ENCODE assay signal across 21 cellular contexts in genomic region chr1:200610846-200611245, GRCh38. TPM values are rescaled to one million over a fixed set of nuclear protein-coding genes. Genes with fewer than 3 reads are reported as not detected.
A peak's percentile ranks its signal among the peaks of the same experiment; 100 is the strongest.
DNase-seq lines count a peak whose midpoint lies in the region; ATAC-seq and TF ChIP-seq lines count a peak whose summit lies in the region.
"Had no signal": no experiment of that assay in that cellular context is flagged by ENCODE, and none has a peak within 500 bp of the region (broad histone marks: within the 10 kb centered on the region; RNA-seq: fewer than 3 reads in every experiment).

No MANE protein-coding gene starts in this region.

- CTCF ChIA-PET in WTC11 (lab: Charles Lee), result no interaction called here

- no peaks in the 10 kb centered on the region for H3K9me3 ChIP-seq in right cardiac atrium (ENCODE audit: control insufficient read depth, low read length)
- H3K9me3 ChIP-seq: ovary, thyroid gland had no signal

- peaks cover 57% of the 10 kb centered on the region for H3K36me3 Mint-ChIP-seq in WTC11
- H3K36me3 Mint-ChIP-seq: stimulated activated effector memory CD8-positive, alpha-beta T cell treated with anti-CD3 and anti-CD28 coated beads, Interleukin-12 subunit alpha, Interleukin-12 subunit beta, amount 100 ng/mL, for 72 hours had no signal

- TF ChIP-seq CTCF in HFF-Myc (IDR thresholded peaks at IDR 0.05; ENCODE audit: low read depth, low read length, missing control alignments) (no peak), WTC11 (IDR thresholded peaks at IDR 0.05) (no peak), foreskin fibroblast (IDR thresholded peaks at IDR 0.05; ENCODE audit: low read depth, low read length) (no peak)

- 68% methylated on average over 2 of the region's 2 CpGs for WGBS in right cardiac atrium

- H3K4me1 Mint-ChIP-seq in WTC11, result no peaks in the 10 kb centered on the region
- H3K4me1 Mint-ChIP-seq: stimulated activated effector memory CD8-positive, alpha-beta T cell treated with anti-CD3 and anti-CD28 coated beads, Interleukin-12 subunit alpha, Interleukin-12 subunit beta, amount 100 ng/mL, for 72 hours had no signal

- no peaks in the 10 kb centered on the region for H3K27me3 ChIP-seq in right cardiac atrium (ENCODE audit: control insufficient read depth, insufficient read depth)
- H3K27me3 ChIP-seq: ovary, thyroid gland had no signal

- H3K4me3 Mint-ChIP-seq in WTC11, result no peak overlapping the region
- H3K4me3 Mint-ChIP-seq: activated CD8-positive, alpha-beta T cell treated with anti-CD3 and anti-CD28 coated beads, Interleukin-2, amount 10 ng/mL, durations not matched to agents 7 days and 5 days; activated naive CD8-positive, alpha-beta T cell treated with anti-CD3 and anti-CD28 coated beads, Interleukin-2, amount 10 ng/mL, durations not matched to agents 7 days and 5 days; stimulated activated effector memory CD8-positive, alpha-beta T cell treated with anti-CD3 and anti-CD28 coated beads, Interleukin-12 subunit alpha, Interleukin-12 subunit beta, amount 100 ng/mL, for 72 hours had no signal

- ATAC-seq in WTC11, result 0 out of 2 replicates have a peak, but pooled peaks have one; percentile 28
- no peak for ATAC-seq in right cardiac atrium
- ATAC-seq: activated CD8-positive, alpha-beta T cell treated with anti-CD3 and anti-CD28 coated beads, Interleukin-2, amount 10 ng/mL, durations not matched to agents 7 days and 5 days; left lobe of liver; Panc1; stimulated activated effector memory CD8-positive, alpha-beta T cell treated with anti-CD3 and anti-CD28 coated beads, Interleukin-12 subunit alpha, Interleukin-12 subunit beta, amount 100 ng/mL, for 72 hours had no signal

- H3K9me3 Mint-ChIP-seq in WTC11, result no peaks in the 10 kb centered on the region
- H3K9me3 Mint-ChIP-seq: activated naive CD8-positive, alpha-beta T cell treated with anti-CD3 and anti-CD28 coated beads, Interleukin-2, amount 10 ng/mL, durations not matched to agents 7 days and 5 days; stimulated activated effector memory CD8-positive, alpha-beta T cell treated with anti-CD3 and anti-CD28 coated beads, Interleukin-12 subunit alpha, Interleukin-12 subunit beta, amount 100 ng/mL, for 72 hours had no signal

- H3K4me3 ChIP-seq in HFF-Myc (replicated peaks; ENCODE audit: low read depth, low read length) (no peak overlapping the region), foreskin fibroblast (ENCODE audit: low read depth in 1 of 2, low read length in 2 of 2) (peak overlapping the region; percentile 12 to 41), right cardiac atrium (ENCODE audit: low read length) (no peak overlapping the region)
- H3K4me3 ChIP-seq: ovary, smooth muscle cell, thyroid gland had no signal

- POLR2A ChIA-PET in WTC11 (lab: Charles Lee), result no interaction called here

- peak; percentile 66 for DNase-seq in AG20443 (ENCODE audit: low spot score)
- DNase-seq in HFF-Myc (ENCODE audit: extremely low read depth, low read depth), result peak; percentile 85
- DNase-seq in WTC11 (ENCODE audit: low spot score), result no peak
- DNase-seq in foreskin fibroblast, result peak; percentile 79 to 87
- no peak for DNase-seq in NCI-H1105 treated with DMSO at 0.1 percent for 48 hours (lab: John Stamatoyannopoulos, UW)
- DNase-seq in activated T-cell treated with anti-CD3 and anti-CD28 coated beads, Interleukin-2, amount 50 U/mL, for 1 hour, result no peak
- DNase-seq in right cardiac atrium, result no peak
- no peak for DNase-seq in kidney tubule cell (ENCODE audit: low spot score)
- DNase-seq: activated CD8-positive, alpha-beta T cell treated with anti-CD3 and anti-CD28 coated beads, Interleukin-2, amount 10 ng/mL, durations not matched to agents 7 days and 5 days; activated naive CD8-positive, alpha-beta T cell treated with anti-CD3 and anti-CD28 coated beads, Interleukin-2, amount 10 ng/mL, durations not matched to agents 7 days and 5 days; C1 segment of cervical spinal cord; foreskin melanocyte; NCI-H146; NCI-H510A treated with DMSO at 0.1 percent for 48 hours; ovary; thyroid gland had no signal

- H3K4me1 ChIP-seq in right cardiac atrium (ENCODE audit: control insufficient read depth, insufficient read depth, low read length), result no peaks in the 10 kb centered on the region
- H3K4me1 ChIP-seq: thyroid gland had no signal

- no peak overlapping the region for H3K27ac ChIP-seq in right cardiac atrium (ENCODE audit: low read length)
- H3K27ac ChIP-seq: ovary, thyroid gland, VCaP had no signal

- H3K27ac Mint-ChIP-seq in WTC11, result no peak overlapping the region
- H3K27ac Mint-ChIP-seq: activated CD8-positive, alpha-beta T cell treated with anti-CD3 and anti-CD28 coated beads, Interleukin-2, amount 10 ng/mL, durations not matched to agents 7 days and 5 days; activated naive CD8-positive, alpha-beta T cell treated with anti-CD3 and anti-CD28 coated beads, Interleukin-2, amount 10 ng/mL, durations not matched to agents 7 days and 5 days; stimulated activated effector memory CD8-positive, alpha-beta T cell treated with anti-CD3 and anti-CD28 coated beads, Interleukin-12 subunit alpha, Interleukin-12 subunit beta, amount 100 ng/mL, for 72 hours had no signal

- intact Hi-C loops in right cardiac atrium (cut with DNase I), result no loop called here

- no peaks in the 10 kb centered on the region for H3K27me3 Mint-ChIP-seq in WTC11 (ENCODE audit: low read depth)
- H3K27me3 Mint-ChIP-seq: activated naive CD8-positive, alpha-beta T cell treated with anti-CD3 and anti-CD28 coated beads, Interleukin-2, amount 10 ng/mL, durations not matched to agents 7 days and 5 days had no signal

TF ChIP-seq in WTC11, 78 proteins besides CTCF, POLR2A, EP300 and RAD21:
- no peak for TF ChIP-seq GTF2I (CRISPR knock-in tag; conservative IDR thresholded peaks at IDR 0.05)
- TF ChIP-seq CREB1 (CRISPR knock-in tag; IDR thresholded peaks at IDR 0.05), result no peak
- TF ChIP-seq ETV6 (CRISPR knock-in tag; IDR thresholded peaks at IDR 0.05), result no peak
- TF ChIP-seq SOX15 (CRISPR knock-in tag; IDR thresholded peaks at IDR 0.05), result no peak
- TF ChIP-seq MXD4 (CRISPR knock-in tag; IDR thresholded peaks at IDR 0.05; ENCODE audit: borderline replicate concordance), result no peak
- no peak for TF ChIP-seq TCF7 (CRISPR knock-in tag; IDR thresholded peaks at IDR 0.05; ENCODE audit: low read depth)
- TF ChIP-seq SMAD4 (CRISPR knock-in tag; IDR thresholded peaks at IDR 0.05), result no peak
- no peak for TF ChIP-seq AFF4 (CRISPR knock-in tag; IDR thresholded peaks at IDR 0.05; ENCODE audit: borderline replicate concordance)
- TF ChIP-seq CBFB (CRISPR knock-in tag; IDR thresholded peaks at IDR 0.05; ENCODE audit: low read depth), result no peak
- no peak for TF ChIP-seq ESRRA (CRISPR knock-in tag; IDR thresholded peaks at IDR 0.05; ENCODE audit: borderline replicate concordance)
- TF ChIP-seq ZNF317 (CRISPR knock-in tag; IDR thresholded peaks at IDR 0.05; ENCODE audit: borderline replicate concordance, low read depth), result no peak
- TF ChIP-seq CREM (CRISPR knock-in tag; IDR thresholded peaks at IDR 0.05), result no peak
- no peak for TF ChIP-seq TEAD4 (CRISPR knock-in tag; IDR thresholded peaks at IDR 0.05)
- TF ChIP-seq PREB (CRISPR knock-in tag; IDR thresholded peaks at IDR 0.05; ENCODE audit: borderline replicate concordance), result no peak
- TF ChIP-seq SP1 (CRISPR knock-in tag; conservative IDR thresholded peaks at IDR 0.05), result no peak
- TF ChIP-seq EMX1 (CRISPR knock-in tag; IDR thresholded peaks at IDR 0.05), result no peak
- no peak for TF ChIP-seq PRRX2 (CRISPR knock-in tag; IDR thresholded peaks at IDR 0.05)

RNA-seq across cellular contexts. Expression of gene KIF14, which starts 9.7 kb away (rescaled TPM):
- total RNA-seq in WTC11 (2021) (20.0 to 24.4 TPM (median 20.7 TPM) in 3 replicates), right cardiac atrium (under 1 TPM; 0.08 to 0.37 (median 0.19) TPM)
- 0.02 TPM for polyA plus RNA-seq in right cardiac atrium

RNA-seq across cellular contexts. Expression of gene DDX59, which starts 58.9 kb away (rescaled TPM):
- total RNA-seq in WTC11 (2021) (15.5 to 19.4 TPM (median 17.0 TPM) in 3 replicates), right cardiac atrium (10 to 100 TPM; 11.0 to 14.9 (median 12.8) TPM)
- 17.1 TPM for polyA plus RNA-seq in right cardiac atrium

Comparison
In these comparisons a context has a peak if more than half of its experiments do, and no peak if none do; other contexts are left out.
1. DNase-seq: peak in AG20443 (single experiment), HFF-Myc (single experiment) and foreskin fibroblast (2 of 2); none in WTC11 (single experiment), NCI-H1105 treated with DMSO at 0.1 percent for 48 hours (single experiment), activated T-cell treated with anti-CD3 and anti-CD28 coated beads, Interleukin-2, amount 50 U/mL, for 1 hour (single experiment), right cardiac atrium (0 of 3) and kidney tubule cell (single experiment).
2. H3K4me3 ChIP-seq: peak in foreskin fibroblast (2 of 2); none in HFF-Myc (single experiment) and right cardiac atrium (single experiment).
3. RNA of gene KIF14, which starts 9.7 kb away (total RNA-seq): 20.0 to 24.4 TPM in WTC11; 0.08 to 0.37 TPM in right cardiac atrium; every median in the first group is over 10 times any median in the second.